11 cellular contexts compared by ENCODE assay signal in the genomic region with DNA sequence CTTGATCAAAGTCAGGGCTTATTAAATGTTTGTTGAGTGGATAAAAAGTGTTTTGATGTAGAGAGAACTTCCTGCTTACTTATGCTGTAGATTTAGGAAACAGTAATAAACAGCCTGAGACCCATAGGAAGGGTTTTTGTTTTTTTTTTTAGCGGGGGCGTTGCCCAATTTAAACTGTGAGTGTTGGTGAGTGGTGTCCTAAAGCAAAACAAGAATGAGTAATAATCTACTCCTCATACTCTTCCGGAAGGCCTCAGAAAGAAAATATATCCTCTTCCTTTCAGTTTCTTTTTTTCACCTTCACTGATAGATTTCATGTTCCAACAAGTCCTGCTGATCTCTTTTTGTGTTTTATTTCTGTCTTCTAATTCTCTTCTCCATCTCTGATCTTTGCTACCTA.
DNase-seq lines count a peak whose midpoint lies in the region; ATAC-seq and TF ChIP-seq lines count a peak whose summit lies in the region.
"Had no signal": no experiment of that assay in that cellular context is flagged by ENCODE, and none has a peak within 500 bp of the region (broad histone marks: within the 10 kb centered on the region; RNA-seq: fewer than 3 reads in every experiment).

No MANE protein-coding gene starts in this region.

- peak in 1 of 2 donors; percentile 78 for ATAC-seq in activated T-cell treated with anti-CD3 and anti-CD28 coated beads, Interleukin-2, amount 50 U/mL, for 72 hours (replicated peaks in 1 of 2)
- peak; percentile 87 for ATAC-seq in HG03095 (IDR thresholded peaks at IDR 0.05; ENCODE audit: unreplicated experiment)
- no peak for ATAC-seq in thoracic aorta (ENCODE audit: insufficient number of reproducible peaks, low FRiP score, low read depth)
- ATAC-seq: psoas muscle had no signal

- peak overlapping the region; percentile 13 to 61 for H3K4me3 Mint-ChIP-seq in activated T-cell treated with anti-CD3 and anti-CD28 coated beads, Interleukin-2, amount 50 U/mL, for 72 hours
- H3K4me3 Mint-ChIP-seq: B cell had no signal

- no peaks in the 10 kb centered on the region for H3K9me3 Mint-ChIP-seq in activated T-cell treated with anti-CD3 and anti-CD28 coated beads, Interleukin-2, amount 50 U/mL, for 72 hours

- no peak overlapping the region for H3K4me3 ChIP-seq in brain microvascular endothelial cell (ENCODE audit: low read depth, low read length)
- peak overlapping the region; percentile 27 for H3K4me3 ChIP-seq in thoracic aorta
- H3K4me3 ChIP-seq: psoas muscle had no signal

- no peaks in the 10 kb centered on the region for H3K36me3 ChIP-seq in brain microvascular endothelial cell (replicated peaks)
- H3K36me3 ChIP-seq in thoracic aorta: no peaks in the 10 kb centered on the region

- peaks cover 7% of the 10 kb centered on the region for H3K4me1 Mint-ChIP-seq in activated T-cell treated with anti-CD3 and anti-CD28 coated beads, Interleukin-2, amount 50 U/mL, for 72 hours (ENCODE audit: low read depth)
- H3K4me1 Mint-ChIP-seq: B cell had no signal

- H3K27ac ChIP-seq in brain microvascular endothelial cell: peak overlapping the region; percentile 50
- peak overlapping the region; percentile 63 for H3K27ac ChIP-seq in thoracic aorta
- H3K27ac ChIP-seq: psoas muscle had no signal

- no peak for TF ChIP-seq CTCF in brain microvascular endothelial cell (IDR thresholded peaks at IDR 0.05; ENCODE audit: low read depth, low read length, missing control alignments)
- no peak for TF ChIP-seq CTCF in thoracic aorta (IDR thresholded peaks at IDR 0.05)

- H3K27me3 ChIP-seq in brain microvascular endothelial cell (replicated peaks) (no peaks in the 10 kb centered on the region), thoracic aorta (replicated peaks; ENCODE audit: insufficient read depth) (no peaks in the 10 kb centered on the region)

- DNase-seq in activated T-cell treated with anti-CD3 and anti-CD28 coated beads, Interleukin-2, amount 50 U/mL, for 72 hours: no peak
- DNase-seq in activated T-cell treated with anti-CD3 and anti-CD28 coated beads, Interleukin-2, amount 50 U/mL, for 48 hours: no peak
- DNase-seq in brain microvascular endothelial cell (no peak), thoracic aorta (ENCODE audit: low spot score) (no peak), SKM-1 (lab: John Stamatoyannopoulos, UW; ENCODE audit: unreplicated experiment) (no peak), T1000 (lab: John Stamatoyannopoulos, UW) (no peak)
- no peak for DNase-seq in stimulated activated CD4-positive, alpha-beta T cell treated with anti-CD3 and anti-CD28 coated beads, Interleukin-4, amount 100 ng/mL, for 24 hours
- DNase-seq: NCI-H1105, psoas muscle had no signal

- peaks cover 14 to 50% of the 10 kb centered on the region in 2 donors for H3K4me1 ChIP-seq in thoracic aorta (ENCODE audit: control insufficient read depth in 1 of 2, low read depth in 2 of 2)
- H3K4me1 ChIP-seq: psoas muscle had no signal

- no peaks in the 10 kb centered on the region for H3K36me3 Mint-ChIP-seq in activated T-cell treated with anti-CD3 and anti-CD28 coated beads, Interleukin-2, amount 50 U/mL, for 72 hours (ENCODE audit: insufficient read depth in 2 of 2)

- peak overlapping the region; percentile 21 for H3K27ac Mint-ChIP-seq in activated T-cell treated with anti-CD3 and anti-CD28 coated beads, Interleukin-2, amount 50 U/mL, for 72 hours
- H3K27ac Mint-ChIP-seq: B cell had no signal

- H3K27me3 Mint-ChIP-seq in activated T-cell treated with anti-CD3 and anti-CD28 coated beads, Interleukin-2, amount 50 U/mL, for 72 hours (ENCODE audit: low read depth): no peaks in the 10 kb centered on the region
- H3K27me3 Mint-ChIP-seq: B cell had no signal

- H3K9me3 ChIP-seq in thoracic aorta: no peaks in the 10 kb centered on the region
- H3K9me3 ChIP-seq: psoas muscle had no signal

- in situ Hi-C loops in brain microvascular endothelial cell (cut with HindIII; ENCODE audit: low pct_ligation_motif_present, low sequenced_read_pairs): no loop called here
